Comparison of ENCODE assay signal across 14 cellular contexts in the genomic region with DNA sequence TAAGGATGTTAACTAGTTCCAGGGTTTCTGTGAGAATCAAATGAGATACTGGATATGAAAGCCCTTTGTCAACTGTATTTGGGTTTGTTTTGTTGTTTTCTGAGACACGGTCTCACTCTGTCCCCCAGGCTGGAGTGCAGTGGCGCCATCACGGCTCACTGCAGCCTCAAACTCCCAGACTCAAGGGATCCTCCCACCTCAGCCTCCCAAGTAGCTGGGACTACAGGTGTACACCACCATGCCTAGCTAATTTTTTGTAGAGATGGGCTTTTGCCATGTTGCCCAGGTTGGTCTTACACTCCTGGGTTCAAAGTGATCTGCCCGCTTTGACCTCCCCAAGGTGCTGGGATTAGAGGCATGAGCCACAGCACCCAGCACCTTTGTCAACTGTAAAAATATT. TPM values are rescaled to one million over a fixed set of nuclear protein-coding genes. Genes with fewer than 3 reads are reported as not detected.
DNase-seq lines count a peak whose midpoint lies in the region; ATAC-seq lines count a peak whose summit lies in the region.
"Had no signal": no experiment of that assay in that cellular context is flagged by ENCODE, and none has a peak within 500 bp of the region (broad histone marks: within the 10 kb centered on the region; RNA-seq: fewer than 3 reads in every experiment).

No MANE protein-coding gene starts in this region.

- peaks cover 58% of the 10 kb centered on the region for H3K4me1 Mint-ChIP-seq in T-helper 2 cell treated with Interferon-gamma antibody and Interleukin-4, amounts not matched to agents 5 μg/mL and 100 μg/mL, for 36 hours (ENCODE audit: low read depth)
- H3K4me1 Mint-ChIP-seq in activated naive CD8-positive, alpha-beta T cell treated with anti-CD3 and anti-CD28 coated beads, Interleukin-2, amount 10 ng/mL, durations not matched to agents 7 days and 5 days: peaks cover 66% of the 10 kb centered on the region
- peaks cover 82% of the 10 kb centered on the region for H3K4me1 Mint-ChIP-seq in stimulated activated memory B cell treated with anti-CD40 and anti-IgM and Interleukin-4, amounts not matched to agents 10 μg/mL and 1 μg/mL and 100 μg/mL, for 72 hours

- H2AFZ ChIP-seq in Karpas-422 (ENCODE audit: low read length): no peak overlapping the region
- H2AFZ ChIP-seq: PC-9 had no signal

- peak overlapping the region; percentile 100 for H3K27ac ChIP-seq in Karpas-422 (ENCODE audit: low read length)
- H3K27ac ChIP-seq: PC-9, sigmoid colon had no signal

- H3K4me1 ChIP-seq in Karpas-422 (ENCODE audit: low read length): peaks cover 63% of the 10 kb centered on the region

- peak overlapping the region; percentile 74 for H3K4me2 ChIP-seq in Karpas-422 (ENCODE audit: low read depth, low read length, poor library complexity, severe bottlenecking)
- H3K4me2 ChIP-seq: PC-9 had no signal

- no peaks in the 10 kb centered on the region for H3K27me3 ChIP-seq in Karpas-422 (ENCODE audit: low read length)

- no peaks in the 10 kb centered on the region for H3K9me3 ChIP-seq in Karpas-422 (ENCODE audit: low read length)
- H3K9me3 ChIP-seq: sigmoid colon had no signal

- no peaks in the 10 kb centered on the region for H3K27me3 Mint-ChIP-seq in T-helper 2 cell treated with Interferon-gamma antibody and Interleukin-4, amounts not matched to agents 5 μg/mL and 100 μg/mL, for 36 hours (ENCODE audit: low read depth)
- no peaks in the 10 kb centered on the region for H3K27me3 Mint-ChIP-seq in activated naive CD8-positive, alpha-beta T cell treated with anti-CD3 and anti-CD28 coated beads, Interleukin-2, amount 10 ng/mL, durations not matched to agents 7 days and 5 days
- H3K27me3 Mint-ChIP-seq in stimulated activated memory B cell treated with anti-CD40 and anti-IgM and Interleukin-4, amounts not matched to agents 10 μg/mL and 1 μg/mL and 100 μg/mL, for 72 hours: no peaks in the 10 kb centered on the region

- peaks cover 94% of the 10 kb centered on the region for H3K36me3 Mint-ChIP-seq in T-helper 2 cell treated with Interferon-gamma antibody and Interleukin-4, amounts not matched to agents 5 μg/mL and 100 μg/mL, for 36 hours (ENCODE audit: low read depth)
- H3K36me3 Mint-ChIP-seq in activated naive CD8-positive, alpha-beta T cell treated with anti-CD3 and anti-CD28 coated beads, Interleukin-2, amount 10 ng/mL, durations not matched to agents 7 days and 5 days: peaks cover 57% of the 10 kb centered on the region
- peaks cover 60% of the 10 kb centered on the region for H3K36me3 Mint-ChIP-seq in stimulated activated memory B cell treated with anti-CD40 and anti-IgM and Interleukin-4, amounts not matched to agents 10 μg/mL and 1 μg/mL and 100 μg/mL, for 72 hours

- no peak for DNase-seq in T-helper 2 cell treated with Interferon-gamma antibody and Interleukin-4, amounts not matched to agents 5 μg/mL and 100 μg/mL, for 36 hours (ENCODE audit: low spot score)
- DNase-seq in T-helper 2 cell (no peak), Karpas-422 (no peak), GM19238 (ENCODE audit: insufficient read length, low spot score) (no peak), SIG-M5 (lab: John Stamatoyannopoulos, UW) (no peak), GOT3 (lab: John Stamatoyannopoulos, UW) (no peak)
- DNase-seq in activated naive CD8-positive, alpha-beta T cell treated with anti-CD3 and anti-CD28 coated beads, Interleukin-2, amount 10 ng/mL, durations not matched to agents 7 days and 5 days: no peak
- DNase-seq: 8988T, NCI-H1105 treated with DMSO at 0.1 percent for 48 hours, NCI-H345, PC-9, sigmoid colon had no signal

- H3K9me3 Mint-ChIP-seq in T-helper 2 cell treated with Interferon-gamma antibody and Interleukin-4, amounts not matched to agents 5 μg/mL and 100 μg/mL, for 36 hours: no peaks in the 10 kb centered on the region
- no peaks in the 10 kb centered on the region for H3K9me3 Mint-ChIP-seq in activated naive CD8-positive, alpha-beta T cell treated with anti-CD3 and anti-CD28 coated beads, Interleukin-2, amount 10 ng/mL, durations not matched to agents 7 days and 5 days
- no peaks in the 10 kb centered on the region for H3K9me3 Mint-ChIP-seq in stimulated activated memory B cell treated with anti-CD40 and anti-IgM and Interleukin-4, amounts not matched to agents 10 μg/mL and 1 μg/mL and 100 μg/mL, for 72 hours
- H3K9me3 Mint-ChIP-seq: neural crest cell had no signal

- H3K36me3 ChIP-seq in Karpas-422 (ENCODE audit: insufficient read depth, low read length): peaks cover 28% of the 10 kb centered on the region; the same call in 1 of the 2 replicates

- POLR2A ChIA-PET in activated naive CD8-positive, alpha-beta T cell treated with anti-CD3 and anti-CD28 coated beads, Interleukin-2, amount 10 ng/mL, durations not matched to agents 7 days and 5 days (lab: Charles Lee): interaction anchor here (0.6 to 18.3 kb wide), 6 partner anchors 10 to 289 kb away, joined by 5 to 2283 read pairs (median 16); a partner anchor contains a TSS

- ATAC-seq in activated naive CD8-positive, alpha-beta T cell treated with anti-CD3 and anti-CD28 coated beads, Interleukin-2, amount 10 ng/mL, durations not matched to agents 7 days and 5 days (ENCODE audit: low read depth): no peak
- ATAC-seq in stimulated activated memory B cell treated with anti-CD40 and anti-IgM and Interleukin-4, amounts not matched to agents 10 μg/mL and 1 μg/mL and 100 μg/mL, for 72 hours: no peak

- peak overlapping the region; percentile 99 for H3K4me3 Mint-ChIP-seq in T-helper 2 cell treated with Interferon-gamma antibody and Interleukin-4, amounts not matched to agents 5 μg/mL and 100 μg/mL, for 36 hours
- H3K4me3 Mint-ChIP-seq in activated naive CD8-positive, alpha-beta T cell treated with anti-CD3 and anti-CD28 coated beads, Interleukin-2, amount 10 ng/mL, durations not matched to agents 7 days and 5 days: peak overlapping the region; percentile 93
- H3K4me3 Mint-ChIP-seq in stimulated activated memory B cell treated with anti-CD40 and anti-IgM and Interleukin-4, amounts not matched to agents 10 μg/mL and 1 μg/mL and 100 μg/mL, for 72 hours: peak overlapping the region; percentile 76
- H3K4me3 Mint-ChIP-seq: neural crest cell had no signal

- H3K4me3 ChIP-seq in Karpas-422 (ENCODE audit: low read length): peak overlapping the region; percentile 59; the same call in 1 of the 2 replicates
- H3K4me3 ChIP-seq: PC-9, sigmoid colon had no signal

- H3K79me2 ChIP-seq in Karpas-422 (ENCODE audit: low read length): peaks cover 22% of the 10 kb centered on the region

- H3K9me2 ChIP-seq in Karpas-422 (replicated peaks; ENCODE audit: insufficient read depth, low read length): no peaks in the 10 kb centered on the region

- H3K27ac Mint-ChIP-seq in T-helper 2 cell treated with Interferon-gamma antibody and Interleukin-4, amounts not matched to agents 5 μg/mL and 100 μg/mL, for 36 hours: peak overlapping the region; percentile 99
- H3K27ac Mint-ChIP-seq in activated naive CD8-positive, alpha-beta T cell treated with anti-CD3 and anti-CD28 coated beads, Interleukin-2, amount 10 ng/mL, durations not matched to agents 7 days and 5 days: peak overlapping the region; percentile 97
- peak overlapping the region; percentile 100 for H3K27ac Mint-ChIP-seq in stimulated activated memory B cell treated with anti-CD40 and anti-IgM and Interleukin-4, amounts not matched to agents 10 μg/mL and 1 μg/mL and 100 μg/mL, for 72 hours

- H4K20me1 ChIP-seq in Karpas-422 (ENCODE audit: insufficient read depth, low read depth, low read length): no peaks in the 10 kb centered on the region

- peak overlapping the region; percentile 83 for H3K9ac ChIP-seq in Karpas-422 (ENCODE audit: low read length)

RNA-seq across cellular contexts. Expression of a gene that starts 8.9 kb away (rescaled TPM):
- total RNA-seq in Karpas-422 (2014; rRNA removed; shearing (Covaris generic); ENCODE audit: low replicate concordance): 50.2 and 64.7 TPM in 2 replicates
- 10 to 100 TPM; 66.4 to 70.2 TPM for total RNA-seq in activated naive CD8-positive, alpha-beta T cell treated with anti-CD3 and anti-CD28 coated beads, Interleukin-2, amount 10 ng/mL, durations not matched to agents 7 days and 5 days

RNA-seq across cellular contexts. Expression of a gene that starts 14.5 kb away (rescaled TPM):
- 7.8 and 14.0 TPM in 2 replicates for total RNA-seq in Karpas-422 (2014; rRNA removed; shearing (Covaris generic); ENCODE audit: low replicate concordance)
- total RNA-seq in activated naive CD8-positive, alpha-beta T cell treated with anti-CD3 and anti-CD28 coated beads, Interleukin-2, amount 10 ng/mL, durations not matched to agents 7 days and 5 days: 10 to 100 TPM; 70.6 to 77.7 TPM
